ENCODE assay signal across 1 cellular context in the genomic region with DNA sequence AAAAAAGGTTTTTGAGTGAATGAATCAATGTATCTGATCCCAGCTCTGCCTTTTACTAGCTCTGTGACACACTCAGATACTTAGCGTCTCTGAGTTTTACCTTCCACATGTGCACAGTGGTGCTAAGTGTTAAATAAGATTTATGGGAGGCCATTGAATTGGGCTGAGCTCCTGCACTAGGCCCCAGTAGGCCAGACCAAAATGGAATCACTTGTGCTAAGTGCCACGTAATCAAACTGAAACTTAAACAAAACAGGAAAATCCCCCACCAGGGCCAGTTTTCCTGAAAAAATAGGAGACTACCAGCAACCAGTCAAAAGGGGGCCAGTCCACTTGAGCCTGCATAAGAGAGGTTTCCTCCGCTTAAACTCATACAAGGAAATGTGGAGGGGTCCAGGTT.
TF ChIP-seq lines count a peak whose summit lies in the region.

No MANE protein-coding gene starts in this region.

TF ChIP-seq in HCT116, 20 proteins besides CTCF, POLR2A, EP300 and RAD21 (continued from another document):
- TF ChIP-seq, protein P1, sequence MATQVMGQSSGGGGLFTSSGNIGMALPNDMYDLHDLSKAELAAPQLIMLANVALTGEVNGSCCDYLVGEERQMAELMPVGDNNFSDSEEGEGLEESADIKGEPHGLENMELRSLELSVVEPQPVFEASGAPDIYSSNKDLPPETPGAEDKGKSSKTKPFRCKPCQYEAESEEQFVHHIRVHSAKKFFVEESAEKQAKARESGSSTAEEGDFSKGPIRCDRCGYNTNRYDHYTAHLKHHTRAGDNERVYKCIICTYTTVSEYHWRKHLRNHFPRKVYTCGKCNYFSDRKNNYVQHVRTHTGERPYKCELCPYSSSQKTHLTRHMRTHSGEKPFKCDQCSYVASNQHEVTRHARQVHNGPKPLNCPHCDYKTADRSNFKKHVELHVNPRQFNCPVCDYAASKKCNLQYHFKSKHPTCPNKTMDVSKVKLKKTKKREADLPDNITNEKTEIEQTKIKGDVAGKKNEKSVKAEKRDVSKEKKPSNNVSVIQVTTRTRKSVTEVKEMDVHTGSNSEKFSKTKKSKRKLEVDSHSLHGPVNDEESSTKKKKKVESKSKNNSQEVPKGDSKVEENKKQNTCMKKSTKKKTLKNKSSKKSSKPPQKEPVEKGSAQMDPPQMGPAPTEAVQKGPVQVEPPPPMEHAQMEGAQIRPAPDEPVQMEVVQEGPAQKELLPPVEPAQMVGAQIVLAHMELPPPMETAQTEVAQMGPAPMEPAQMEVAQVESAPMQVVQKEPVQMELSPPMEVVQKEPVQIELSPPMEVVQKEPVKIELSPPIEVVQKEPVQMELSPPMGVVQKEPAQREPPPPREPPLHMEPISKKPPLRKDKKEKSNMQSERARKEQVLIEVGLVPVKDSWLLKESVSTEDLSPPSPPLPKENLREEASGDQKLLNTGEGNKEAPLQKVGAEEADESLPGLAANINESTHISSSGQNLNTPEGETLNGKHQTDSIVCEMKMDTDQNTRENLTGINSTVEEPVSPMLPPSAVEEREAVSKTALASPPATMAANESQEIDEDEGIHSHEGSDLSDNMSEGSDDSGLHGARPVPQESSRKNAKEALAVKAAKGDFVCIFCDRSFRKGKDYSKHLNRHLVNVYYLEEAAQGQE (IDR thresholded peaks at IDR 0.05; ENCODE audit: low read depth) = no peak
- TF ChIP-seq, protein P2, sequence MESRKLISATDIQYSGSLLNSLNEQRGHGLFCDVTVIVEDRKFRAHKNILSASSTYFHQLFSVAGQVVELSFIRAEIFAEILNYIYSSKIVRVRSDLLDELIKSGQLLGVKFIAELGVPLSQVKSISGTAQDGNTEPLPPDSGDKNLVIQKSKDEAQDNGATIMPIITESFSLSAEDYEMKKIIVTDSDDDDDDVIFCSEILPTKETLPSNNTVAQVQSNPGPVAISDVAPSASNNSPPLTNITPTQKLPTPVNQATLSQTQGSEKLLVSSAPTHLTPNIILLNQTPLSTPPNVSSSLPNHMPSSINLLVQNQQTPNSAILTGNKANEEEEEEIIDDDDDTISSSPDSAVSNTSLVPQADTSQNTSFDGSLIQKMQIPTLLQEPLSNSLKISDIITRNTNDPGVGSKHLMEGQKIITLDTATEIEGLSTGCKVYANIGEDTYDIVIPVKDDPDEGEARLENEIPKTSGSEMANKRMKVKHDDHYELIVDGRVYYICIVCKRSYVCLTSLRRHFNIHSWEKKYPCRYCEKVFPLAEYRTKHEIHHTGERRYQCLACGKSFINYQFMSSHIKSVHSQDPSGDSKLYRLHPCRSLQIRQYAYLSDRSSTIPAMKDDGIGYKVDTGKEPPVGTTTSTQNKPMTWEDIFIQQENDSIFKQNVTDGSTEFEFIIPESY (IDR thresholded peaks at IDR 0.05; ENCODE audit: extremely low read depth, insufficient replicate concordance, low read length) = no peak
- TF ChIP-seq YY1 (IDR thresholded peaks at IDR 0.05; ENCODE audit: extremely low read depth, insufficient replicate concordance, low read depth, low read length) (no peak), POLR2AphosphoS5 (IDR thresholded peaks at IDR 0.05; ENCODE audit: low read depth, low read length) (no peak), FOSL1 (IDR thresholded peaks at IDR 0.05; ENCODE audit: low read depth) (no peak), EGR1 (IDR thresholded peaks at IDR 0.05; ENCODE audit: low read depth) (no peak), SP1 (IDR thresholded peaks at IDR 0.05; ENCODE audit: low read depth) (no peak), ZFX (IDR thresholded peaks at IDR 0.05) (no peak), ELF1 (IDR thresholded peaks at IDR 0.05; ENCODE audit: borderline replicate concordance, low read depth) (no peak)
- TF ChIP-seq, protein P3, sequence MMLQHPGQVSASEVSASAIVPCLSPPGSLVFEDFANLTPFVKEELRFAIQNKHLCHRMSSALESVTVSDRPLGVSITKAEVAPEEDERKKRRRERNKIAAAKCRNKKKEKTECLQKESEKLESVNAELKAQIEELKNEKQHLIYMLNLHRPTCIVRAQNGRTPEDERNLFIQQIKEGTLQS (IDR thresholded peaks at IDR 0.05) = no peak
- TF ChIP-seq, protein P4, sequence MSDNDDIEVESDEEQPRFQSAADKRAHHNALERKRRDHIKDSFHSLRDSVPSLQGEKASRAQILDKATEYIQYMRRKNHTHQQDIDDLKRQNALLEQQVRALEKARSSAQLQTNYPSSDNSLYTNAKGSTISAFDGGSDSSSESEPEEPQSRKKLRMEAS (IDR thresholded peaks at IDR 0.05) = no peak
TF ChIP-seq in HCT116: peak in this region for 0.
